Comparison of ENCODE assay signal across 14 cellular contexts in genomic region chr6:154404791-154405400, GRCh38. TPM values are rescaled to one million over a fixed set of nuclear protein-coding genes. Genes with fewer than 3 reads are reported as not detected.
DNase-seq lines count a peak whose midpoint lies in the region; ATAC-seq lines count a peak whose summit lies in the region.
"Had no signal": no experiment of that assay in that cellular context is flagged by ENCODE, and none has a peak within 500 bp of the region (broad histone marks: within the 10 kb centered on the region; RNA-seq: fewer than 3 reads in every experiment).

No MANE protein-coding gene starts in this region.

- no peak overlapping the region for H3K27ac Mint-ChIP-seq in activated T-helper 17 cell treated with anti-CD3 and anti-CD28 coated beads, Interleukin-2, amount 50 U/mL, for 72 hours

- DNase-seq in AG08395 (ENCODE audit: low spot score) (peak; percentile 46), kidney tubule cell (ENCODE audit: low spot score) (peak; percentile 39), NCI-H524 treated with DMSO at 0.1 percent for 48 hours (lab: John Stamatoyannopoulos, UW) (no peak)
- no peak for DNase-seq in stimulated activated CD4-positive, alpha-beta T cell treated with anti-CD3 and anti-CD28 coated beads, Interleukin-2, amount 100 ng/mL, for 48 hours
- DNase-seq: gastrocnemius medialis; left lung; NCI-H1930; nucleus accumbens; Peyer's patch; stimulated activated CD4-positive, alpha-beta T cell treated with anti-CD3 and anti-CD28 coated beads, Interleukin-2, amount 100 ng/mL, for 24 hours had no signal

- no peaks in the 10 kb centered on the region for H3K9me3 Mint-ChIP-seq in activated T-helper 17 cell treated with anti-CD3 and anti-CD28 coated beads, Interleukin-2, amount 50 U/mL, for 72 hours

- H3K4me3 Mint-ChIP-seq in activated T-helper 17 cell treated with anti-CD3 and anti-CD28 coated beads, Interleukin-2, amount 50 U/mL, for 72 hours: peak overlapping the region; percentile 3

- ATAC-seq in GM21390 (IDR thresholded peaks at IDR 0.05; ENCODE audit: unreplicated experiment): peak; percentile 45
- peak; percentile 56 for ATAC-seq in activated T-helper 17 cell treated with anti-CD3 and anti-CD28 coated beads, Interleukin-2, amount 50 U/mL, for 72 hours (replicated peaks)
- no peak for ATAC-seq in HG03280 (IDR thresholded peaks at IDR 0.05; ENCODE audit: unreplicated experiment)
- ATAC-seq in GM21723 (IDR thresholded peaks at IDR 0.05; ENCODE audit: unreplicated experiment): no peak
- ATAC-seq: gastrocnemius medialis, left lung had no signal

- H3K36me3 Mint-ChIP-seq in activated T-helper 17 cell treated with anti-CD3 and anti-CD28 coated beads, Interleukin-2, amount 50 U/mL, for 72 hours (ENCODE audit: low read depth): no peaks in the 10 kb centered on the region

- no peaks in the 10 kb centered on the region for H3K4me1 Mint-ChIP-seq in activated T-helper 17 cell treated with anti-CD3 and anti-CD28 coated beads, Interleukin-2, amount 50 U/mL, for 72 hours

- peaks cover 3% of the 10 kb centered on the region for H3K27me3 Mint-ChIP-seq in activated T-helper 17 cell treated with anti-CD3 and anti-CD28 coated beads, Interleukin-2, amount 50 U/mL, for 72 hours

RNA-seq across cellular contexts. Expression of gene IPCEF1, which starts 48.3 kb away (rescaled TPM):
- total RNA-seq in activated T-helper 17 cell treated with anti-CD3 and anti-CD28 coated beads, Interleukin-2, amount 50 U/mL, for 72 hours: 10 to 100 TPM; 15.6 to 20.2 TPM

Comparison
In these comparisons a context has a peak if more than half of its experiments do, and no peak if none do; other contexts are left out.
1. DNase-seq: peak in AG08395 (single experiment) and kidney tubule cell (single experiment); none in NCI-H524 treated with DMSO at 0.1 percent for 48 hours (single experiment) and stimulated activated CD4-positive, alpha-beta T cell treated with anti-CD3 and anti-CD28 coated beads, Interleukin-2, amount 100 ng/mL, for 48 hours (0 of 2).
2. ATAC-seq: peak in GM21390 (single experiment) and activated T-helper 17 cell treated with anti-CD3 and anti-CD28 coated beads, Interleukin-2, amount 50 U/mL, for 72 hours (single experiment); none in HG03280 (single experiment) and GM21723 (single experiment).